8 cellular contexts compared by ENCODE assay signal in the genomic region with DNA sequence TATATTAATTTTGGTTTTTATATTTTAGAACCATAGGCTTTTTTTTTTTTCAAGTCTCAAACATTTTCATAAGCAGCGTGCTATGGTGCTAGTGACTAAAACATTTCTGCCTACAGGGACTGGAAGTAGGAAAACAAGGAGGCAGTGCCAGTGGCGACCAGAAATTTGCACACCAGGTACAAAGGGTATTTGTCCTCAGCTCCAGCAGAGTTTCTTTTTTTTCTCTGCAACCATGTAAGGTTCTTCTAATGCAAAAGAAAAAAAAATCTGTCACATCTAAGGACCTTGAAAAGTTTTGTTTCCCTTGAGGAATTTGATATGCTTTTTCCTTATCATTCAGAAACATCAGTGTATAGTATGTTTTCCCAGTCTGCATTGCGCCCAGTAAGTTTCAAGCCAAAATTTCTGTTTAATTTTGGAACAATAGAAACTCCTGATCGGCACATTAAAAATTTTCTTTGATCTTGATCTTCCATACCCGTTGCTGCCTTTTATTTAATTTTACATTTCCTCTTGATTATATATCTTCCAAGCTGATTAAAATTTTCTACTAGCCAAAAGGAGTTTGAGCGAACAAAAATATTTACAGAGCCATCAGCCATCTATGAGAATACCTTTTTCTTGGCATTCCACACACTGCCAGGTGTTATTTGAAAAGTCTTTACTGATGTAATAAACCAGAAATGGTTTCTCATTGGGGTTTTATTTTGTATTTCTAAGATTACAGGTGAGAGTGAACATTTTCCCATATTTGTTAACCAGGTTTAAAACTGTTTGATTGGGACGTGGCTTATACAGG. TPM values are rescaled to one million over a fixed set of nuclear protein-coding genes. Genes with fewer than 3 reads are reported as not detected.
DNase-seq lines count a peak whose midpoint lies in the region; ATAC-seq and TF ChIP-seq lines count a peak whose summit lies in the region.

No MANE protein-coding gene starts in this region.

- peaks cover 19% of the 10 kb centered on the region for H3K4me1 Mint-ChIP-seq in Caco-2 (ENCODE audit: low read depth, unreplicated experiment)

- H3K9me3 ChIP-seq in Caco-2, result no peaks in the 10 kb centered on the region
- no peaks in the 10 kb centered on the region for H3K9me3 ChIP-seq in ectodermal cell (ENCODE audit: control insufficient read depth, low read length)
- no peaks in the 10 kb centered on the region for H3K9me3 ChIP-seq in neutrophil

- BruUV-seq in Caco-2 (replicated peaks; lab: Mats Ljungman, UMichigan), result TSS peak; percentile 71

- peaks cover 16% of the 10 kb centered on the region for H3K36me3 Mint-ChIP-seq in Caco-2 (ENCODE audit: insufficient read depth, unreplicated experiment)

- no peaks in the 10 kb centered on the region for H3K9me3 Mint-ChIP-seq in Caco-2 (ENCODE audit: unreplicated experiment)

- CTCF ChIA-PET in Caco-2 (lab: Charles Lee), result interaction anchor here (0.6 to 1.3 kb wide), 9 partner anchors 15 to 689 kb away, joined by 3 to 6 read pairs (median 4); a partner anchor contains a TSS

- WGBS in ectodermal cell, 2 experiments, result 74 to 76% methylated on average over 7 of the region's 7 CpGs

- H3K4me1 ChIP-seq in Caco-2, result peaks cover 13% of the 10 kb centered on the region
- peaks cover 9% of the 10 kb centered on the region for H3K4me1 ChIP-seq in ectodermal cell (ENCODE audit: control insufficient read depth, insufficient read depth, low read length)
- peaks cover 23 to 25% of the 10 kb centered on the region in 2 experiments for H3K4me1 ChIP-seq in neutrophil (ENCODE audit: control insufficient read depth in 1 of 2, insufficient read depth in 1 of 2, low read depth in 1 of 2, low read length in 1 of 2)

- peak overlapping the region; percentile 84 for H3K4me3 Mint-ChIP-seq in Caco-2 (ENCODE audit: unreplicated experiment)

- no peak for ATAC-seq in GM18861 (IDR thresholded peaks at IDR 0.05; ENCODE audit: unreplicated experiment)

- H3K27me3 ChIP-seq in Caco-2 (replicated peaks; ENCODE audit: control insufficient read depth, insufficient read depth, low read length) (no peaks in the 10 kb centered on the region), ectodermal cell (ENCODE audit: control insufficient read depth, insufficient read depth, low read length, poor library complexity, severe bottlenecking) (no peaks in the 10 kb centered on the region), neutrophil (no peaks in the 10 kb centered on the region)

- H3K27me3 Mint-ChIP-seq in Caco-2 (ENCODE audit: insufficient read depth, unreplicated experiment), result no peaks in the 10 kb centered on the region

- H3K36me3 ChIP-seq in Caco-2 (ENCODE audit: control insufficient read depth, insufficient read depth, low read length) (no peaks in the 10 kb centered on the region), ectodermal cell (ENCODE audit: control insufficient read depth, insufficient read depth, low read length) (no peaks in the 10 kb centered on the region), neutrophil (no peaks in the 10 kb centered on the region)

- TF ChIP-seq CTCF in Caco-2 (IDR thresholded peaks at IDR 0.05; ENCODE audit: insufficient read depth in 1 of 2, low read depth in 1 of 2, low read length in 1 of 2, severe bottlenecking in 1 of 2, unreplicated experiment in 1 of 2) (no peak), neutrophil (IDR thresholded peaks at IDR 0.05) (no peak)

- H3K27ac Mint-ChIP-seq in Caco-2 (ENCODE audit: unreplicated experiment), result peak overlapping the region; percentile 65

- H3K4me3 ChIP-seq in Caco-2 (ENCODE audit: low read depth, low read length) (peak overlapping the region; percentile 47), ectodermal cell (ENCODE audit: insufficient read depth, low read depth, low read length) (peak overlapping the region; percentile 89), neutrophil (ENCODE audit: low read depth in 1 of 2, low read length in 1 of 2) (peak overlapping the region; percentile 74 to 88)

- POLR2A ChIA-PET in Caco-2 (lab: Charles Lee), result interaction anchor here (0.5 to 1.4 kb wide), 5 partner anchors 13 to 289 kb away, joined by 3 to 23 read pairs (median 3); a partner anchor contains a TSS

- in situ Hi-C loops in ACHN (cut with HindIII; ENCODE audit: low pct_ligation_motif_present, low pct_unique_long_range_greater_than_20kb, low sequenced_read_pairs), result no loop called here

- intact Hi-C loops in Caco-2 (cut with micrococcal nuclease; ENCODE audit: unreplicated experiment), result no loop called here

- DNase-seq in Caco-2 (peak in 1 of 2 experiments; percentile 13), NCI-H748 treated with DMSO at 0.1 percent for 48 hours (lab: John Stamatoyannopoulos, UW) (peak; percentile 13), NCI-H187 treated with DMSO at 0.1 percent for 48 hours (lab: John Stamatoyannopoulos, UW) (no peak), RPMI8226 (no peak), ACHN (no peak)

- H3K27ac ChIP-seq in ectodermal cell (ENCODE audit: insufficient read depth, low read depth, low read length, poor library complexity, severe bottlenecking) (no peak overlapping the region), neutrophil (peak overlapping the region; percentile 87)

RNA-seq across cellular contexts. Expression of a gene that starts 1.0 kb away (rescaled TPM):
- total RNA-seq in Caco-2 (2022), result 20.3 and 22.3 TPM in 2 replicates
- 21.1 TPM for polyA plus RNA-seq in ectodermal cell (2013, experiment 1 of 4)
- polyA plus RNA-seq in ectodermal cell (2013, experiment 2 of 4), result 19.5 TPM
- polyA plus RNA-seq in ectodermal cell (2013, experiment 3 of 4), result 16.7 TPM
- 19.4 TPM for polyA plus RNA-seq in ectodermal cell (2013, experiment 4 of 4)

RNA-seq across cellular contexts. Expression of a gene that starts 18.2 kb away (rescaled TPM):
- 22.7 and 26.9 TPM in 2 replicates for total RNA-seq in Caco-2 (2022)
- polyA plus RNA-seq in ectodermal cell (2013, experiment 1 of 4), result 41.5 TPM
- 43.3 TPM for polyA plus RNA-seq in ectodermal cell (2013, experiment 2 of 4)
- 36.0 TPM for polyA plus RNA-seq in ectodermal cell (2013, experiment 3 of 4)
- polyA plus RNA-seq in ectodermal cell (2013, experiment 4 of 4), result 40.0 TPM
